ENCODE assay signal across 10 cellular contexts in the genomic region with DNA sequence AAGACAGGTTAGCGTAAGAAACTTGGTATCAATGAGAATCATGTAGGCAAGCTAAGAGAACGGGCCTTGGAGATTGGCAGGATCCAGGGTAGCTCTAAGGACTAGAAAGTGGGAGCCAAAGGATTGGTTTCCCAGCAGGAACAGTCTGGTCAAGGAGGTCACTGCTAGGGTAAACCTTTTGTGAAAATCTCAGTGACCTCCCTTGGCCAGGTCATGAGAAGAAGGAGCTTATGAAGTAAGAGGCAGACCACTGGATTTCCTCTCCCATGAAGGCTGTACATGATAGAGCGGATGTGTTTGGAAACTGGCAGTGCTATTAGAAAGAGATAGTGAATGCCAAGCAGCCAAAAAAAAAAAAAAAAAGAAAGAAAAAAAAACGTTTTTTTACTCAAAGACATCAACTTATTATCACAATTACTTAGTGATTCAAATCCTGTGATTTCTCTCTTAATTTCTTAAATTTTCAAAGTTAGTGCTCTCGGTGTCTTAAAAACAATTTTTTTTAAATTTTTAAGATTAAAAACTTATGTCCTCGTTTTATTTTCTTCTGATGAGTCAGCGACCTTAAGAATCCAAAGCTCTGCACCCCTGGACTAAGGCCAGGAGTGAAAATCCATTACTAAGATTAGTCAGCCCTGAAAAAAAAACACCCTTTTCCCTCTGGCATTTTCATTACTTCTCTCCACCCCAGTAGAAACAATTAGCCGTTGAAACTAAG.
DNase-seq lines count a peak whose midpoint lies in the region; FAIRE-seq and TF ChIP-seq lines count a peak whose summit lies in the region.
"Had no signal": no experiment of that assay in that cellular context is flagged by ENCODE, and none has a peak within 500 bp of the region (broad histone marks: within the 10 kb centered on the region; RNA-seq: fewer than 3 reads in every experiment).

No MANE protein-coding gene starts in this region.

- H4K20me1 ChIP-seq in endothelial cell of umbilical vein (replicated peaks; ENCODE audit: control insufficient read depth, extremely low read depth, insufficient read depth, low read length) = no peaks in the 10 kb centered on the region
- H4K20me1 ChIP-seq: BLaER1 treated with 17β-estradiol and CSF1 and Interleukin-3, amounts not matched to agents 10 nM and 100 nM had no signal

- dilution Hi-C loops in endothelial cell of umbilical vein (cut with MboI; ENCODE audit: extremely low pct_ligation_motif_present, low sequenced_read_pairs) = no loop called here

- H3K9ac ChIP-seq in endothelial cell of umbilical vein (replicated peaks; ENCODE audit: extremely low read depth, insufficient read depth, low read length) = peak overlapping the region; percentile 74
- H3K9ac ChIP-seq: BLaER1 treated with 17β-estradiol and CSF1 and Interleukin-3, amounts not matched to agents 10 nM and 100 nM had no signal

- peak overlapping the region; percentile 75 for H3K4me2 ChIP-seq in endothelial cell of umbilical vein (ENCODE audit: insufficient read depth, low read length)
- H3K4me2 ChIP-seq: BLaER1 treated with 17β-estradiol and CSF1 and Interleukin-3, amounts not matched to agents 10 nM and 100 nM had no signal

- no peaks in the 10 kb centered on the region for H3K9me3 ChIP-seq in endothelial cell of umbilical vein (replicated peaks; ENCODE audit: control insufficient read depth, insufficient read depth, low read length)
- H3K9me3 ChIP-seq: BLaER1 treated with 17β-estradiol and CSF1 and Interleukin-3, amounts not matched to agents 10 nM and 100 nM had no signal

- H3K4me1 ChIP-seq in endothelial cell of umbilical vein (ENCODE audit: control insufficient read depth, extremely low read depth, insufficient read depth, low read length) = peaks cover 22% of the 10 kb centered on the region
- H3K4me1 ChIP-seq: BLaER1 treated with 17β-estradiol and CSF1 and Interleukin-3, amounts not matched to agents 10 nM and 100 nM had no signal

- peak; percentile 35 for TF ChIP-seq POLR2A in endothelial cell of umbilical vein (IDR thresholded peaks at IDR 0.05; ENCODE audit: low read depth, low read length)
- TF ChIP-seq POLR2A in GM12892 (IDR thresholded peaks at IDR 0.05; ENCODE audit: low read depth, low read length) = no peak

- H3K9me1 ChIP-seq in endothelial cell of umbilical vein (replicated peaks; ENCODE audit: control insufficient read depth, extremely low read depth, insufficient read depth, low read length) = no peaks in the 10 kb centered on the region

- H3K36me3 ChIP-seq in endothelial cell of umbilical vein (ENCODE audit: control insufficient read depth in 2 of 2, extremely low read depth in 1 of 2, insufficient read depth in 2 of 2, low read length in 2 of 2) = no peaks in the 10 kb centered on the region
- H3K36me3 ChIP-seq: BLaER1 treated with 17β-estradiol and CSF1 and Interleukin-3, amounts not matched to agents 10 nM and 100 nM had no signal

- H2AFZ ChIP-seq in endothelial cell of umbilical vein (ENCODE audit: low read depth, low read length) = peak overlapping the region; percentile 85

- H3K27ac ChIP-seq in endothelial cell of umbilical vein (ENCODE audit: insufficient read depth, low read depth, low read length) = peak overlapping the region; percentile 93
- H3K27ac ChIP-seq: BLaER1 treated with 17β-estradiol and CSF1 and Interleukin-3, amounts not matched to agents 10 nM and 100 nM had no signal

- BruUV-seq in endothelial cell of umbilical vein (replicated peaks; lab: Mats Ljungman, UMichigan) = no TSS peak

- CTCF ChIA-PET in endothelial cell of umbilical vein (lab: Charles Lee) = interaction anchor here (0.6 to 3.0 kb wide), 16 partner anchors 10 to 525 kb away, joined by 3 to 17 read pairs (median 4); no protein-coding TSS in a partner anchor

- no peaks in the 10 kb centered on the region for H3K27me3 ChIP-seq in endothelial cell of umbilical vein (ENCODE audit: control insufficient read depth in 2 of 2, insufficient read depth in 2 of 2, low read length in 2 of 2)
- H3K27me3 ChIP-seq: BLaER1 treated with 17β-estradiol and CSF1 and Interleukin-3, amounts not matched to agents 10 nM and 100 nM had no signal

- peak overlapping the region in 1 of 3 experiments; percentile 45 for H3K4me3 ChIP-seq in endothelial cell of umbilical vein (replicated peaks in 1 of 3; ENCODE audit: insufficient read depth in 1 of 3, low read depth in 1 of 3, low read length in 3 of 3)
- H3K4me3 ChIP-seq: BLaER1 treated with 17β-estradiol and CSF1 and Interleukin-3, amounts not matched to agents 10 nM and 100 nM had no signal

- FAIRE-seq in endothelial cell of umbilical vein (lab: Jason Lieb, UNC) (peak; percentile 93), GM12892 (lab: Jason Lieb, UNC) (no peak)

- intact Hi-C loops in endothelial cell of umbilical vein (cut with micrococcal nuclease) = loop anchor here (1.0 to 10.0 kb wide), 8 partner anchors 9 to 473 kb away; no protein-coding TSS in a partner anchor

- no peaks in the 10 kb centered on the region for H3K79me2 ChIP-seq in endothelial cell of umbilical vein (ENCODE audit: control insufficient read depth, insufficient read depth, low read length)

- DNase-seq in A172 (ENCODE audit: low spot score) (peak; percentile 89), NCI-H226 (peak; percentile 93), endothelial cell of umbilical vein (ENCODE audit: low read depth, low spot score) (peak; percentile 96), mucosa of gallbladder (ENCODE audit: low spot score) (peak; percentile 56), cerebellum (ENCODE audit: low spot score) (no peak), GOT3 (lab: John Stamatoyannopoulos, UW) (no peak), GM12892 (ENCODE audit: insufficient read length) (no peak), hepatic stellate cell (ENCODE audit: low spot score) (no peak)
- DNase-seq: NCI-H1694 had no signal

- no peak for TF ChIP-seq CTCF in endothelial cell of umbilical vein (IDR thresholded peaks at IDR 0.05; ENCODE audit: extremely low read depth in 1 of 2, insufficient read depth in 1 of 2, low read depth in 1 of 2, low read length in 2 of 2)

- POLR2A ChIA-PET in endothelial cell of umbilical vein (lab: Charles Lee) = interaction anchor here (0.7 to 1.0 kb wide), 4 partner anchors 18 to 395 kb away, joined by 3 to 8 read pairs (median 4); no protein-coding TSS in a partner anchor

TF ChIP-seq in endothelial cell of umbilical vein, 7 proteins besides CTCF, POLR2A, EP300 and RAD21:
- peak; percentile 42 for TF ChIP-seq POLR2AphosphoS5 (IDR thresholded peaks at IDR 0.05; ENCODE audit: insufficient read depth, low read depth, low read length)
- TF ChIP-seq GATA2 (IDR thresholded peaks at IDR 0.05; ENCODE audit: insufficient read depth, insufficient read length, low read depth, low read length) = peak; percentile 82
- TF ChIP-seq FOS (IDR thresholded peaks at IDR 0.05; ENCODE audit: borderline replicate concordance, insufficient read depth, low read length) = peak; percentile 90
- no peak for TF ChIP-seq EZH2 (IDR thresholded peaks at IDR 0.05; ENCODE audit: borderline replicate concordance, low read depth, low read length, severe bottlenecking)
- TF ChIP-seq JUN (IDR thresholded peaks at IDR 0.05; ENCODE audit: borderline replicate concordance, insufficient read depth, insufficient read length, low read depth) = peak; percentile 52
- TF ChIP-seq MYC (IDR thresholded peaks at IDR 0.05; ENCODE audit: low read depth, low read length) = no peak
- TF ChIP-seq MAX (IDR thresholded peaks at IDR 0.05; ENCODE audit: insufficient read depth, insufficient read length) = no peak

Comparison
In these comparisons a context has a peak if more than half of its experiments do, and no peak if none do; other contexts are left out.
1. DNase-seq: peak in A172 (single experiment), NCI-H226 (single experiment), endothelial cell of umbilical vein (single experiment) and mucosa of gallbladder (single experiment); none in cerebellum (single experiment), GOT3 (single experiment), GM12892 (single experiment) and hepatic stellate cell (single experiment).